In the genomic region with DNA sequence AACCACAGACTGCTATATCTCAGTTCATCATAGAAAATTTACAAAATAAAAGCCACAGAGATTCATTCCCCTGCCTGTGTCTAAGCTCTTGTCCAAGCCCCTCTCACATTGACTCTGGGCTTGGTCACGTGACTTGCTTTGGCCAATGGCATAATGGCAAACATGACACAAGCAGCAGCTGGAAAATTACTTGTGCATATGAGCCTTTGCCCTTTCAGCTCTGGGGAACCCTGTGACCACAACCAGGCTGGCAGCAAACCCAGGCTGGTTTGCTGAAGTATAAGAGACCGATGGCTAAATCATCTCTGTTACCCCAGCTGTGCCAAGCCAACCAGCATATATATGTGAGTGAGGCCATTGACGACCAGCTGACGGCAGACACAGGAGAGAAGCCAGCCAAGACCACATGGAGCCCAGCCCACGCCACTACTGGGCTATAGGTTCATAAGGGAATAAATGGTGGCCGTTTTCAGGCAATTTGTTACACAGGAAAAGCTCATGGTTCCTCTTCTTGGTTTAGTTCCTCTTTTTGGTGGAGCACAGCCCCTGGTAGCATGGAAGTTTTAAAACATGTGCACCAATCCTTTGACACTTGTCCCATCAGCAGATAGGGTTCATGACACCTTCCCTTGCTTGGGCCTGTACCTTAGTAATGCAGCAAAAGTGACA, we compare ENCODE assay signal across 17 cellular contexts. TPM values are rescaled to one million over a fixed set of nuclear protein-coding genes. Genes with fewer than 3 reads are reported as not detected.
DNase-seq lines count a peak whose midpoint lies in the region; ATAC-seq, FAIRE-seq and TF ChIP-seq lines count a peak whose summit lies in the region.
"Had no signal": no experiment of that assay in that cellular context is flagged by ENCODE, and none has a peak within 500 bp of the region (broad histone marks: within the 10 kb centered on the region; RNA-seq: fewer than 3 reads in every experiment).

No MANE protein-coding gene starts in this region.

- no peak for FAIRE-seq in K562 (lab: Jason Lieb, UNC)
- FAIRE-seq: GM12891, urothelium cell line had no signal

- no peaks in the 10 kb centered on the region for H3K36me3 ChIP-seq in K562 (ENCODE audit: control insufficient read depth, insufficient read depth, low read length)
- H3K36me3 ChIP-seq: cardiac muscle cell had no signal

- no peak overlapping the region for H3K4me3 ChIP-seq in K562
- H3K4me3 ChIP-seq: cardiac muscle cell had no signal

- no peaks in the 10 kb centered on the region for H3K9me1 ChIP-seq in K562 (ENCODE audit: control insufficient read depth, insufficient read depth, low read length)

- H3K27me3 ChIP-seq in K562 (ENCODE audit: control insufficient read depth in 2 of 2, insufficient read depth in 2 of 2, low read length in 2 of 2), result peaks cover 3 to 17% of the 10 kb centered on the region in 2 experiments; a peak in 3 of 5 replicates
- H3K27me3 ChIP-seq: cardiac muscle cell had no signal

- no peaks in the 10 kb centered on the region for H3K79me2 ChIP-seq in K562 (ENCODE audit: control insufficient read depth, insufficient read depth, low read length)

- H3K4me2 ChIP-seq in K562 (ENCODE audit: insufficient read depth, low read length), result no peak overlapping the region

- H3K4me1 ChIP-seq in K562 (replicated peaks in 1 of 2; ENCODE audit: control insufficient read depth in 2 of 2, insufficient read depth in 2 of 2, low read length in 2 of 2), result peaks cover 0 to 4% of the 10 kb centered on the region in 2 experiments; a peak in 1 of 5 replicates

- TF ChIP-seq POLR2A in K562 (conservative IDR thresholded peaks at IDR 0.05), result no peak

- no peak for ATAC-seq in K562
- ATAC-seq in HG03439 (IDR thresholded peaks at IDR 0.05; ENCODE audit: unreplicated experiment), result no peak
- ATAC-seq in HG02763 (IDR thresholded peaks at IDR 0.05; ENCODE audit: unreplicated experiment), result no peak
- ATAC-seq: CD8-positive, alpha-beta T cell; naive thymus-derived CD8-positive, alpha-beta T cell; sciatic nerve had no signal

- TF ChIP-seq EP300 in K562 (IDR thresholded peaks at IDR 0.05; ENCODE audit: low read length), result no peak

- no peak overlapping the region for H3K9ac ChIP-seq in K562 (ENCODE audit: insufficient read depth in 1 of 2, low read depth in 2 of 2, low read length in 2 of 2)

- H4K20me1 ChIP-seq in K562 (replicated peaks; ENCODE audit: control insufficient read depth, insufficient read depth, low read length), result no peaks in the 10 kb centered on the region

- DNase-seq in stimulated activated CD4-positive, alpha-beta T cell treated with anti-CD3 and anti-CD28 coated beads, Interleukin-1b, Interleukin-23, amount 100 ng/mL, for 48 hours, result peak; percentile 20
- DNase-seq in stimulated activated CD4-positive, alpha-beta T cell treated with anti-CD3 and anti-CD28 coated beads, Interleukin-4, amount 100 ng/mL, for 24 hours, result no peak
- peak; percentile 83 to 84 for DNase-seq in NOMO-1 (lab: John Stamatoyannopoulos, UW; ENCODE audit: unreplicated experiment in 2 of 2)
- DNase-seq in K562 (ENCODE audit: extremely low read depth in 1 of 4, low spot score in 3 of 4), result peak; percentile 15 to 34 (median 19)
- no peak for DNase-seq in DMS 273 treated with DMSO at 0.1 percent for 48 hours (lab: John Stamatoyannopoulos, UW)
- no peak for DNase-seq in NCI-H1694 (lab: John Stamatoyannopoulos, UW)
- DNase-seq: CD8-positive, alpha-beta T cell; MM.1S; naive thymus-derived CD8-positive, alpha-beta T cell; NCI-H69; T-helper 9 cell had no signal

- BruUV-seq in K562 (replicated peaks; lab: Mats Ljungman, UMichigan), result no TSS peak

- intact Hi-C loops in K562 (cut with micrococcal nuclease), result no loop called here

- TF ChIP-seq RAD21 in K562 (CRISPR knock-in tag; conservative IDR thresholded peaks at IDR 0.05 in 1 of 2, IDR thresholded peaks at IDR 0.05 in 1 of 2), result no peak

- TF ChIP-seq CTCF in K562 (IDR thresholded peaks at IDR 0.05 in 2 of 3, conservative IDR thresholded peaks at IDR 0.05 in 1 of 3; ENCODE audit: insufficient read depth in 2 of 3, low read depth in 1 of 3, low read length in 3 of 3), result no peak

- POLR2A ChIA-PET in K562 (lab: Yijun Ruan, JAX), result interaction anchor here (0.6 to 0.9 kb wide), 2 partner anchors 23 to 52 kb away, joined by 3 read pairs; no protein-coding TSS in a partner anchor

- 9% methylated on average over 6 of the region's 6 CpGs for WGBS in K562 (ENCODE audit: insufficient coverage, low coverage, missing lambda C conversion rate)

- peak overlapping the region; percentile 51 for H2AFZ ChIP-seq in K562 (ENCODE audit: low read depth, low read length)

- no peaks in the 10 kb centered on the region for H3K9me3 ChIP-seq in K562 (replicated peaks; ENCODE audit: control insufficient read depth, insufficient read depth, low read depth, low read length)

- H3K27ac ChIP-seq in K562 (ENCODE audit: extremely low read depth, low read depth, low read length), result 0 out of 3 replicates have a peak overlapping the region, but pooled peaks have one; percentile 1
- H3K27ac ChIP-seq: cardiac muscle cell had no signal

- in situ Hi-C loops in K562 (cut with MboI), result no loop called here

- CTCF ChIA-PET in K562 (lab: Yijun Ruan, JAX; ENCODE audit: low intra/inter-chr PET ratio), result interaction anchor here (0.7 kb wide), 1 partner anchor 78 kb away, joined by 3 read pairs; no protein-coding TSS in a partner anchor

TF ChIP-seq in K562, 482 proteins besides CTCF, POLR2A, EP300 and RAD21 (continues in another document):
- TF ChIP-seq, protein P1, sequence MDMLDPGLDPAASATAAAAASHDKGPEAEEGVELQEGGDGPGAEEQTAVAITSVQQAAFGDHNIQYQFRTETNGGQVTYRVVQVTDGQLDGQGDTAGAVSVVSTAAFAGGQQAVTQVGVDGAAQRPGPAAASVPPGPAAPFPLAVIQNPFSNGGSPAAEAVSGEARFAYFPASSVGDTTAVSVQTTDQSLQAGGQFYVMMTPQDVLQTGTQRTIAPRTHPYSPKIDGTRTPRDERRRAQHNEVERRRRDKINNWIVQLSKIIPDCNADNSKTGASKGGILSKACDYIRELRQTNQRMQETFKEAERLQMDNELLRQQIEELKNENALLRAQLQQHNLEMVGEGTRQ (CRISPR knock-in tag; IDR thresholded peaks at IDR 0.05), result peak; percentile 83
- TF ChIP-seq, protein P2, sequence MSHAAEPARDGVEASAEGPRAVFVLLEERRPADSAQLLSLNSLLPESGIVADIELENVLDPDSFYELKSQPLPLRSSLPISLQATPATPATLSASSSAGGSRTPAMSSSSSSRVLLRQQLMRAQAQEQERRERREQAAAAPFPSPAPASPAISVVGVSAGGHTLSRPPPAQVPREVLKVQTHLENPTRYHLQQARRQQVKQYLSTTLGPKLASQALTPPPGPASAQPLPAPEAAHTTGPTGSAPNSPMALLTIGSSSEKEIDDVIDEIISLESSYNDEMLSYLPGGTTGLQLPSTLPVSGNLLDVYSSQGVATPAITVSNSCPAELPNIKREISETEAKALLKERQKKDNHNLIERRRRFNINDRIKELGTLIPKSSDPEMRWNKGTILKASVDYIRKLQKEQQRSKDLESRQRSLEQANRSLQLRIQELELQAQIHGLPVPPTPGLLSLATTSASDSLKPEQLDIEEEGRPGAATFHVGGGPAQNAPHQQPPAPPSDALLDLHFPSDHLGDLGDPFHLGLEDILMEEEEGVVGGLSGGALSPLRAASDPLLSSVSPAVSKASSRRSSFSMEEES (CRISPR knock-in tag; IDR thresholded peaks at IDR 0.05), result peak; percentile 96
- no peak for TF ChIP-seq CREBBP (IDR thresholded peaks at IDR 0.05; ENCODE audit: low read depth, low read length)
- TF ChIP-seq HOXB6 (CRISPR knock-in tag; IDR thresholded peaks at IDR 0.05; ENCODE audit: borderline replicate concordance), result no peak
- TF ChIP-seq PHB (CRISPR knock-in tag; IDR thresholded peaks at IDR 0.05), result no peak
- TF ChIP-seq HLTF (IDR thresholded peaks at IDR 0.05), result no peak
- TF ChIP-seq DMBX1 (CRISPR knock-in tag; IDR thresholded peaks at IDR 0.05; ENCODE audit: borderline replicate concordance), result no peak
- no peak for TF ChIP-seq SP1 (CRISPR knock-in tag; IDR thresholded peaks at IDR 0.05)
- no peak for TF ChIP-seq CCAR2 (IDR thresholded peaks at IDR 0.05; ENCODE audit: low read depth, low read length)
- TF ChIP-seq EHMT2 (IDR thresholded peaks at IDR 0.05), result no peak
- TF ChIP-seq, protein P3, sequence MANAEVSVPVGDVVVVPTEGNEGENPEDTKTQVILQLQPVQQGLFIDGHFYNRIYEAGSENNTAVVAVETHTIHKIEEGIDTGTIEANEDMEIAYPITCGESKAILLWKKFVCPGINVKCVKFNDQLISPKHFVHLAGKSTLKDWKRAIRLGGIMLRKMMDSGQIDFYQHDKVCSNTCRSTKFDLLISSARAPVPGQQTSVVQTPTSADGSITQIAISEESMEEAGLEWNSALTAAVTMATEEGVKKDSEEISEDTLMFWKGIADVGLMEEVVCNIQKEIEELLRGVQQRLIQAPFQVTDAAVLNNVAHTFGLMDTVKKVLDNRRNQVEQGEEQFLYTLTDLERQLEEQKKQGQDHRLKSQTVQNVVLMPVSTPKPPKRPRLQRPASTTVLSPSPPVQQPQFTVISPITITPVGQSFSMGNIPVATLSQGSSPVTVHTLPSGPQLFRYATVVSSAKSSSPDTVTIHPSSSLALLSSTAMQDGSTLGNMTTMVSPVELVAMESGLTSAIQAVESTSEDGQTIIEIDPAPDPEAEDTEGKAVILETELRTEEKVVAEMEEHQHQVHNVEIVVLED (CRISPR knock-in tag; IDR thresholded peaks at IDR 0.05), result no peak
- no peak for TF ChIP-seq SRSF7 (optimal IDR thresholded peaks at IDR 0.05; ENCODE audit: low read depth, low read length)

RNA-seq across cellular contexts. Expression of a gene that starts 31.8 kb away (rescaled TPM):
- 0.14 TPM in 1 of 2 replicates, not detected in the other for total RNA-seq in K562 (2011; cell fraction: chromatin; rRNA removed; ENCODE audit: low replicate concordance)
- total RNA-seq in K562 (2011; cell fraction: nucleolus; rRNA removed), result not detected in 2 replicates
- not detected in 2 replicates for total RNA-seq in K562 (2011; cell fraction: nucleoplasm; rRNA removed)
- total RNA-seq in K562 (2014; rRNA removed), result not detected in 2 replicates
- not detected in 2 replicates for total RNA-seq in K562 (2014; rRNA removed; fragmentation: Illumina TruSeq; extraction: Trizol)
- not detected in 2 replicates for total RNA-seq in K562 (2015; rRNA removed; fragmentation: Illumina TruSeq; extraction: Trizol)
- 0.09 TPM in 1 of 2 replicates, not detected in the other for total RNA-seq in K562 (2021)
- not detected in 2 replicates for polyA plus RNA-seq in K562 (2011; rRNA removed)
- polyA plus RNA-seq in K562 (2011; cell fraction: cytosol; rRNA removed), result not detected in 2 replicates
- polyA plus RNA-seq in K562 (2011; cell fraction: nucleus; rRNA removed), result 0.06 TPM in 2 replicates
- 0.10 and 0.12 TPM in 2 replicates for polyA plus RNA-seq in K562 (2012)
- polyA plus RNA-seq in K562 (2014; fragmentation: Illumina TruSeq; extraction: Trizol), result 0.04 TPM in 1 of 2 replicates, not detected in the other
- not detected for polyA plus RNA-seq in K562 (2014; fragmentation: Nextera tagmentation; extraction: Ambion mirVana)
- polyA plus RNA-seq in K562 (2014; rRNA removed), result 0.34 TPM in 1 of 2 replicates, not detected in the other
- not detected in 2 replicates for polyA minus RNA-seq in K562 (2011; rRNA and poly(A)+ RNA removed)
- not detected in 2 replicates for polyA minus RNA-seq in K562 (2011; cell fraction: cytosol; rRNA and poly(A)+ RNA removed)
- not detected in 2 replicates for polyA minus RNA-seq in K562 (2011; cell fraction: nucleus; rRNA and poly(A)+ RNA removed)
- polyA plus RNA-seq: naive thymus-derived CD8-positive, alpha-beta T cell had no signal

Comparison
In these comparisons a context has a peak if more than half of its experiments do, and no peak if none do; other contexts are left out.
1. DNase-seq: peak in stimulated activated CD4-positive, alpha-beta T cell treated with anti-CD3 and anti-CD28 coated beads, Interleukin-1b, Interleukin-23, amount 100 ng/mL, for 48 hours (single experiment), NOMO-1 (2 of 2) and K562 (4 of 4); none in stimulated activated CD4-positive, alpha-beta T cell treated with anti-CD3 and anti-CD28 coated beads, Interleukin-4, amount 100 ng/mL, for 24 hours (single experiment), DMS 273 treated with DMSO at 0.1 percent for 48 hours (single experiment) and NCI-H1694 (single experiment).